ENCODE assay signal across 27 cellular contexts in the genomic region with DNA sequence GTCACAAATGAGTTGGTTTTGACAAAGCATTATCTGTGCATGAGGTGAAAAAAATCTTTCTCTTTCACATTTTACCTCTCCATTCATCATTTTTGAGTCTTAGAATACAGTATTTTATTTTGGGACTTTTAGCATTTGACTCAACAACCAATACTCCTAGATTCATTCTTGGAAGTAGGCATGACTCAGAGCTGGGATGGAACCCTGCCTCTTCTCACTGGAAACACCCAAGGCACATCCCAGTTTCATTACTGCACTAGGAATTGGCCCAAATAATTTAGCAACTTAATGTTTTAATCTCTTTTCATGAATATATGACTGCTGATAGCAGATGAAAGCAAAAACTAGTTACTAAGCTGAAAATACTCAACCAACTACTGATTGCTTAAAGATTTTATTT. TPM values are rescaled to one million over a fixed set of nuclear protein-coding genes. Genes with fewer than 3 reads are reported as not detected.
"Had no signal": no experiment of that assay in that cellular context is flagged by ENCODE, and none has a peak within 500 bp of the region (broad histone marks: within the 10 kb centered on the region; RNA-seq: fewer than 3 reads in every experiment).

No MANE protein-coding gene starts in this region.

- H3K4me3 Mint-ChIP-seq: activated B cell treated with CpG ODN at 0.5 μM for 24 hours; activated CD4-positive, alpha-beta T cell treated with anti-CD3 and anti-CD28 coated beads, Interleukin-2, amount 10 ng/mL, durations not matched to agents 24 days and 14 days; activated naive CD4-positive, alpha-beta T cell treated with anti-CD3 and anti-CD28 coated beads, Interleukin-2, amount 10 ng/mL, durations not matched to agents 7 days and 5 days; activated naive CD8-positive, alpha-beta T cell treated with anti-CD3 and anti-CD28 coated beads for 36 hours; activated T-cell treated with anti-CD3 and anti-CD28 coated beads, Interleukin-2, amount 50 U/mL, for 72 hours; IgD-negative memory B cell; T-helper 17 cell had no signal

- H3K27ac ChIP-seq: PC-9 had no signal

- H3K9me3 Mint-ChIP-seq: activated B cell treated with CpG ODN at 0.5 μM for 24 hours; activated naive CD4-positive, alpha-beta T cell treated with anti-CD3 and anti-CD28 coated beads, Interleukin-2, amount 10 ng/mL, durations not matched to agents 7 days and 5 days; activated T-helper 2 cell treated with anti-CD3 and anti-CD28 coated beads, Interferon-gamma antibody, Interleukin-2, Interleukin-4, amounts not matched to agents 10 μg/mL and 5 μg/mL and 100 μg/mL, durations not matched to agents 14 hours and 24 hours and 36 hours had no signal

- DNase-seq: activated B cell treated with CpG ODN at 0.5 μM for 24 hours; activated CD4-positive, alpha-beta T cell treated with anti-CD3 and anti-CD28 coated beads for 1 hour; activated CD4-positive, alpha-beta T cell treated with anti-CD3 and anti-CD28 coated beads, Interleukin-2, amount 10 ng/mL, durations not matched to agents 24 days and 14 days; activated CD4-positive, alpha-beta T cell treated with anti-CD3 and anti-CD28 coated beads, Interleukin-2, amount 50 U/mL, for 48 hours; activated gamma-delta T cell treated with Interleukin-2 at 50 U/mL for 16 hours; activated naive CD4-positive, alpha-beta T cell treated with anti-CD3 and anti-CD28 coated beads, Interleukin-2, amount 10 ng/mL, durations not matched to agents 7 days and 5 days; activated naive CD8-positive, alpha-beta T cell treated with anti-CD3 and anti-CD28 coated beads for 36 hours; activated T-cell treated with anti-CD3 and anti-CD28 coated beads for 4 hours; activated T-cell treated with anti-CD3 and anti-CD28 coated beads, Interleukin-2, amount 50 U/mL, for 72 hours; KG1; NCI-H1092; NCI-H1417; NCI-H1930; NCI-H2107; NCI-H2171 treated with DMSO at 0.1 percent for 48 hours; NCI-H345; NCI-H510A treated with DMSO at 0.1 percent for 48 hours; NCI-H69; PC-9; SIG-M5; T-helper 17 cell; T-helper 9 cell had no signal

- H3K36me3 Mint-ChIP-seq: activated naive CD8-positive, alpha-beta T cell treated with anti-CD3 and anti-CD28 coated beads for 36 hours had no signal

- H3K27ac Mint-ChIP-seq: activated B cell treated with CpG ODN at 0.5 μM for 24 hours; activated CD4-positive, alpha-beta T cell treated with anti-CD3 and anti-CD28 coated beads, Interleukin-2, amount 10 ng/mL, durations not matched to agents 24 days and 14 days; activated naive CD4-positive, alpha-beta T cell treated with anti-CD3 and anti-CD28 coated beads, Interleukin-2, amount 10 ng/mL, durations not matched to agents 7 days and 5 days; activated naive CD8-positive, alpha-beta T cell treated with anti-CD3 and anti-CD28 coated beads for 36 hours; activated T-cell treated with anti-CD3 and anti-CD28 coated beads, Interleukin-2, amount 50 U/mL, for 72 hours; activated T-helper 2 cell treated with anti-CD3 and anti-CD28 coated beads, Interferon-gamma antibody, Interleukin-2, Interleukin-4, amounts not matched to agents 10 μg/mL and 5 μg/mL and 100 μg/mL, durations not matched to agents 14 hours and 24 hours and 36 hours; IgD-negative memory B cell; T-helper 17 cell had no signal

- H3K4me2 ChIP-seq: PC-9 had no signal

- H3K4me3 ChIP-seq: PC-9 had no signal

- ATAC-seq: activated T-cell treated with anti-CD3 and anti-CD28 coated beads, Interleukin-2, amount 50 U/mL, for 72 hours; T-helper 17 cell had no signal

- H2AFZ ChIP-seq: PC-9 had no signal

RNA-seq across cellular contexts. Expression of gene PDZRN4, which starts 3.3 kb away (rescaled TPM):
- total RNA-seq: activated B cell treated with CpG ODN at 0.5 μM for 24 hours; activated CD4-positive, alpha-beta T cell treated with anti-CD3 and anti-CD28 coated beads, Interleukin-2, amount 10 ng/mL, durations not matched to agents 24 days and 14 days; activated CD8-positive, alpha-beta memory T cell treated with anti-CD3 and anti-CD28 coated beads for 36 hours; activated naive CD8-positive, alpha-beta T cell treated with anti-CD3 and anti-CD28 coated beads for 36 hours; activated T-cell treated with anti-CD3 and anti-CD28 coated beads, Interleukin-2, amount 50 U/mL, for 72 hours; activated T-helper 2 cell treated with anti-CD3 and anti-CD28 coated beads, Interferon-gamma antibody, Interleukin-2, Interleukin-4, amounts not matched to agents 10 μg/mL and 5 μg/mL and 100 μg/mL, durations not matched to agents 14 hours and 24 hours and 36 hours; LHCN-M2; MCF 10A; PC-9; T-helper 17 cell had no signal
